8 cellular contexts compared by ENCODE assay signal in genomic region chr10:112115781-112116385, GRCh38.
DNase-seq lines count a peak whose midpoint lies in the region; ATAC-seq, FAIRE-seq and TF ChIP-seq lines count a peak whose summit lies in the region.

No MANE protein-coding gene starts in this region.

- DNase-seq in AG08395 (ENCODE audit: low spot score) = peak; percentile 77
- peak; percentile 35 for DNase-seq in GM12891 (ENCODE audit: insufficient read length, low spot score)
- DNase-seq in NCI-H2171 treated with DMSO at 0.1 percent for 48 hours (lab: John Stamatoyannopoulos, UW) = peak; percentile 28
- peak; percentile 27 for DNase-seq in activated T-cell treated with anti-CD3 and anti-CD28 coated beads for 24 hours (ENCODE audit: low read depth)
- peak; percentile 18 for DNase-seq in glomerular visceral epithelial cell (ENCODE audit: extremely low spot score)
- DNase-seq in stimulated activated CD4-positive, alpha-beta T cell treated with anti-CD3 and anti-CD28 coated beads, Interleukin-15, amount 100 ng/mL, for 24 hours = peak; percentile 59
- no peak for DNase-seq in occipital lobe (lab: John Stamatoyannopoulos, UW)

- FAIRE-seq in GM12891 (lab: Jason Lieb, UNC) = peak; percentile 70

- no peak for TF ChIP-seq POLR2A in GM12891 (IDR thresholded peaks at IDR 0.05; ENCODE audit: low read depth, low read length)

- ATAC-seq in HG02798 (IDR thresholded peaks at IDR 0.05; ENCODE audit: poor library complexity, unreplicated experiment) = peak; percentile 82

TF ChIP-seq in GM12891, 5 proteins besides CTCF, POLR2A, EP300 and RAD21:
- TF ChIP-seq SPI1 (IDR thresholded peaks at IDR 0.05; ENCODE audit: low read depth, low read length) (no peak), TAF1 (IDR thresholded peaks at IDR 0.05; ENCODE audit: low read depth, low read length) (no peak), PAX5 (IDR thresholded peaks at IDR 0.05; ENCODE audit: insufficient read depth, low read length, severe bottlenecking) (no peak), POU2F2 (IDR thresholded peaks at IDR 0.05; ENCODE audit: low read depth, low read length) (no peak), POLR2AphosphoS5 (IDR thresholded peaks at IDR 0.05; ENCODE audit: low read depth, low read length) (no peak)
